2 cellular contexts compared by ENCODE assay signal in the genomic region with DNA sequence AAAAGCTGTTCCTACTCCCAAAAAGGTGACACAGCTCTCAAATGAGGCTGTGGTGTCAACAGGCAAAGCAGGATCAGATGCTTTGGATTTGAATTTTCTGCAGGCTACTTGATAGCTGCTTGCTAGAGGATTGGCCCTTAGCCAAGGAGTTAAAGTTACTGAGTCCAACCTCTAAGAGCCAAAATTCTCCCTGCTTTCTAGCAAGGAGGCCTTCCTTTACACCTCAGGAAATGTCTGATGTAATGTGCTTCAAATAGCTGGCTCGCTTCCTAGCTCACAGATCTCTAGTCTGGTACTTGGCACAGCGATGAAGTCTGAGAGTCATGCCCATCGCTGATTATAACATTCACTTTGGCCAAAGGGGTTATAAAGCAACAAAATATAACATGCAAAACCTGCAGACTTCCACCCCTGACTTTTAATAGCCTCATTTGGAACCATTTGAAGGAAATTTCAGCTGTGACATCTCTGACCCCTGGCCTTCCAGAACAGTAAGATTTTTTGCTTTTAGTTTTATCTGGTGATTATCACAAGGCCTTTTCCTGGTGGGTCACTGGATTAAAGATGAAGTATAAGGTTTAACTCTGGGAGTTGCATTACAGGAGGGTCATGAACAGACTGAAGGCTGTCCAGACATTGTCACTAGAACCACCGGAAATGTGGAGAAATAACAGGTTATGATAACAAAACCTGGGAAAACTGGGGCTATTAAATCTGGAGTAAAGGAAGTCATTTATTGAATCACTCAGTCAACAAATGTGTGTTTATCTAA.
TF ChIP-seq lines count a peak whose summit lies in the region.

No MANE protein-coding gene starts in this region.

TF ChIP-seq in liver, 16 proteins besides CTCF, POLR2A, EP300 and RAD21 (continued from another document):
- TF ChIP-seq, protein P1, sequence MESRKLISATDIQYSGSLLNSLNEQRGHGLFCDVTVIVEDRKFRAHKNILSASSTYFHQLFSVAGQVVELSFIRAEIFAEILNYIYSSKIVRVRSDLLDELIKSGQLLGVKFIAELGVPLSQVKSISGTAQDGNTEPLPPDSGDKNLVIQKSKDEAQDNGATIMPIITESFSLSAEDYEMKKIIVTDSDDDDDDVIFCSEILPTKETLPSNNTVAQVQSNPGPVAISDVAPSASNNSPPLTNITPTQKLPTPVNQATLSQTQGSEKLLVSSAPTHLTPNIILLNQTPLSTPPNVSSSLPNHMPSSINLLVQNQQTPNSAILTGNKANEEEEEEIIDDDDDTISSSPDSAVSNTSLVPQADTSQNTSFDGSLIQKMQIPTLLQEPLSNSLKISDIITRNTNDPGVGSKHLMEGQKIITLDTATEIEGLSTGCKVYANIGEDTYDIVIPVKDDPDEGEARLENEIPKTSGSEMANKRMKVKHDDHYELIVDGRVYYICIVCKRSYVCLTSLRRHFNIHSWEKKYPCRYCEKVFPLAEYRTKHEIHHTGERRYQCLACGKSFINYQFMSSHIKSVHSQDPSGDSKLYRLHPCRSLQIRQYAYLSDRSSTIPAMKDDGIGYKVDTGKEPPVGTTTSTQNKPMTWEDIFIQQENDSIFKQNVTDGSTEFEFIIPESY (IDR thresholded peaks at IDR 0.05), result no peak
- peak; percentile 76 for TF ChIP-seq NR2F2 (IDR thresholded peaks at IDR 0.05)
TF ChIP-seq in liver: peak in this region for 1.

TF ChIP-seq in HepG2, 621 proteins besides CTCF, POLR2A, EP300 and RAD21 (continued from another document):
- TF ChIP-seq ZC3H4 (CRISPR knock-in tag; IDR thresholded peaks at IDR 0.05; ENCODE audit: borderline replicate concordance) (no peak), SAP130 (CRISPR knock-in tag; IDR thresholded peaks at IDR 0.05; ENCODE audit: low read depth) (no peak), ZNF678 (CRISPR knock-in tag; IDR thresholded peaks at IDR 0.05) (no peak), MAFK (conservative IDR thresholded peaks at IDR 0.05 in 1 of 2, IDR thresholded peaks at IDR 0.05 in 1 of 2; ENCODE audit: low read length in 2 of 2) (no peak), YEATS4 (CRISPR knock-in tag; IDR thresholded peaks at IDR 0.05; ENCODE audit: borderline replicate concordance) (no peak), U2AF1 (optimal IDR thresholded peaks at IDR 0.05; ENCODE audit: low read depth, low read length) (no peak), ZMYM2 (CRISPR knock-in tag; IDR thresholded peaks at IDR 0.05) (no peak)
- TF ChIP-seq, protein P2, sequence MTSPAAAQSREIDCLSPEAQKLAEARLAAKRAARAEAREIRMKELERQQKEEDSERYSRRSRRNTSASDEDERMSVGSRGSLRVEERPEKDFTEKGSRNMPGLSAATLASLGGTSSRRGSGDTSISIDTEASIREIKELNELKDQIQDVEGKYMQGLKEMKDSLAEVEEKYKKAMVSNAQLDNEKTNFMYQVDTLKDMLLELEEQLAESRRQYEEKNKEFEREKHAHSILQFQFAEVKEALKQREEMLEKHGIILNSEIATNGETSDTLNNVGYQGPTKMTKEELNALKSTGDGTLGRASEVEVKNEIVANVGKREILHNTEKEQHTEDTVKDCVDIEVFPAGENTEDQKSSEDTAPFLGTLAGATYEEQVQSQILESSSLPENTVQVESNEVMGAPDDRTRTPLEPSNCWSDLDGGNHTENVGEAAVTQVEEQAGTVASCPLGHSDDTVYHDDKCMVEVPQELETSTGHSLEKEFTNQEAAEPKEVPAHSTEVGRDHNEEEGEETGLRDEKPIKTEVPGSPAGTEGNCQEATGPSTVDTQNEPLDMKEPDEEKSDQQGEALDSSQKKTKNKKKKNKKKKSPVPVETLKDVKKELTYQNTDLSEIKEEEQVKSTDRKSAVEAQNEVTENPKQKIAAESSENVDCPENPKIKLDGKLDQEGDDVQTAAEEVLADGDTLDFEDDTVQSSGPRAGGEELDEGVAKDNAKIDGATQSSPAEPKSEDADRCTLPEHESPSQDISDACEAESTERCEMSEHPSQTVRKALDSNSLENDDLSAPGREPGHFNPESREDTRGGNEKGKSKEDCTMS (CRISPR knock-in tag; conservative IDR thresholded peaks at IDR 0.05), result no peak
